8 cellular contexts compared by ENCODE assay signal in genomic region chr2:144162652-144163051, GRCh38.
A peak's percentile ranks its signal among the peaks of the same experiment; 100 is the strongest.
DNase-seq lines count a peak whose midpoint lies in the region; ATAC-seq and TF ChIP-seq lines count a peak whose summit lies in the region.

No MANE protein-coding gene starts in this region.

- H2AFZ ChIP-seq in DND-41 (ENCODE audit: low read depth, low read length), result no peak overlapping the region

- no peak overlapping the region for H3K4me2 ChIP-seq in DND-41 (ENCODE audit: insufficient read depth, low read length)

- ATAC-seq in DND-41 (ENCODE audit: insufficient read depth, low read depth), result no peak; the same call in 2 of the 3 replicates
- peak; percentile 61 for ATAC-seq in GM19463 (IDR thresholded peaks at IDR 0.05; ENCODE audit: unreplicated experiment)
- peak; percentile 45 to 69 for ATAC-seq in lower lobe of right lung
- ATAC-seq in HG03521 (IDR thresholded peaks at IDR 0.05; ENCODE audit: unreplicated experiment), result no peak

- no peak for DNase-seq in DND-41
- DNase-seq in NCI-H1694 treated with DMSO at 0.1 percent for 48 hours (lab: John Stamatoyannopoulos, UW), result peak; percentile 7
- DNase-seq in activated gamma-delta T cell treated with anti-CD3 and anti-CD28 coated beads, Interleukin-2, amount 50 U/mL, for 16 hours (ENCODE audit: low read depth), result peak; percentile 27
- DNase-seq in lower lobe of right lung, result no peak
- DNase-seq in NCI-H524 treated with DMSO at 0.1 percent for 48 hours (lab: John Stamatoyannopoulos, UW), result no peak
- DNase-seq in GM19240 (ENCODE audit: insufficient read length, low spot score), result no peak

- intact Hi-C loops in lower lobe of right lung (cut with DNase I), result no loop called here

- H3K9me3 ChIP-seq in DND-41 (ENCODE audit: insufficient read depth, low read length, severe bottlenecking) (no peaks in the 10 kb centered on the region), lower lobe of right lung (no peaks in the 10 kb centered on the region)

- H3K27me3 ChIP-seq in DND-41 (ENCODE audit: insufficient read depth, low read length, poor library complexity) (no peaks in the 10 kb centered on the region), lower lobe of right lung (ENCODE audit: low read depth) (no peaks in the 10 kb centered on the region)

- peak; percentile 42 for TF ChIP-seq CTCF in DND-41 (IDR thresholded peaks at IDR 0.05; ENCODE audit: borderline replicate concordance, extremely low read depth, low read length, poor library complexity, severe bottlenecking)
- peak; percentile 50 for TF ChIP-seq CTCF in lower lobe of right lung (IDR thresholded peaks at IDR 0.05)

- H3K9ac ChIP-seq in DND-41 (ENCODE audit: low read depth, low read length), result no peak overlapping the region

- H3K79me2 ChIP-seq in DND-41 (ENCODE audit: insufficient read depth, low read length), result no peaks in the 10 kb centered on the region

- H3K4me3 ChIP-seq in DND-41 (ENCODE audit: low read depth in 1 of 2, low read length in 2 of 2) (no peak overlapping the region), lower lobe of right lung (no peak overlapping the region)

- H4K20me1 ChIP-seq in DND-41 (ENCODE audit: insufficient read depth, low read length), result no peaks in the 10 kb centered on the region

- H3K36me3 ChIP-seq in DND-41 (ENCODE audit: insufficient read depth, low read length) (no peaks in the 10 kb centered on the region), lower lobe of right lung (no peaks in the 10 kb centered on the region)

- H3K4me1 ChIP-seq in DND-41 (ENCODE audit: insufficient read depth, low read length) (no peaks in the 10 kb centered on the region), lower lobe of right lung (no peaks in the 10 kb centered on the region)

- no peak overlapping the region for H3K27ac ChIP-seq in DND-41 (ENCODE audit: low read length)
- no peak overlapping the region for H3K27ac ChIP-seq in lower lobe of right lung

Comparison
In these comparisons a context has a peak if more than half of its experiments do, and no peak if none do; other contexts are left out.
1. ATAC-seq: peak in GM19463 (single experiment) and lower lobe of right lung (2 of 2); none in DND-41 (single experiment) and HG03521 (single experiment).
2. DNase-seq: peak in NCI-H1694 treated with DMSO at 0.1 percent for 48 hours (single experiment) and activated gamma-delta T cell treated with anti-CD3 and anti-CD28 coated beads, Interleukin-2, amount 50 U/mL, for 16 hours (single experiment); none in DND-41 (single experiment), lower lobe of right lung (single experiment), NCI-H524 treated with DMSO at 0.1 percent for 48 hours (single experiment) and GM19240 (single experiment).